8 cellular contexts compared by ENCODE assay signal in the genomic region with DNA sequence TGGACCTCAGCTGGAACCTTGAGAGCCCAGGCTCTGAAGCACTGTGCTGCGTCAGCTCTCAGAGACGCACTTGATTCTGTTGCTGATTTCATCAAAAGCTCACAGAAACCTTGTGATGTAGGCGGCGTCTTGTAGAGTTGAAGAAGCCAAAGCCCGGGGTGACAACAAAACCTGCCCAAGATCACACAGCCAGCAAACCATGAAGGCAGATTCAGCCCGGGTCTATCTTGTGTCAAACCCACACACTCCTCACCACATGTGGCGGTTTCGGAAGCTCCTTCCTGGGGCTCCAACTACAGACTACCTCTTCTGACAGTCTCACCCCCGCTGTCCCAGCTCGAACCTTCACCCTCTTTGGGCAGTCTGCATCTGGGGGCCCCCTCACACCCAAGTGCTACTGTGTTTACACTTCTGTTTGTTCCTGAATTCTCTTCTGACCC. TPM values are rescaled to one million over a fixed set of nuclear protein-coding genes. Genes with fewer than 3 reads are reported as not detected.
DNase-seq lines count a peak whose midpoint lies in the region; ATAC-seq, FAIRE-seq and TF ChIP-seq lines count a peak whose summit lies in the region.

No MANE protein-coding gene starts in this region.

- ATAC-seq in HG03354 (IDR thresholded peaks at IDR 0.05; ENCODE audit: poor library complexity, severe bottlenecking, unreplicated experiment) (peak; percentile 40), SK-N-SH treated with all-trans-retinoic acid at 6 μM for 48 hours (no peak)

- H3K9me3 ChIP-seq in parathyroid adenoma (ENCODE audit: control insufficient read depth, low read length) = no peaks in the 10 kb centered on the region
- no peaks in the 10 kb centered on the region for H3K9me3 ChIP-seq in esophagus squamous epithelium

- H3K27me3 ChIP-seq in parathyroid adenoma (ENCODE audit: control insufficient read depth, insufficient read depth, low read length) (no peaks in the 10 kb centered on the region), esophagus squamous epithelium (no peaks in the 10 kb centered on the region)

- H3K27ac ChIP-seq in parathyroid adenoma = no peak overlapping the region
- peak overlapping the region in 2 of 4 donors; percentile 7 to 59 for H3K27ac ChIP-seq in esophagus squamous epithelium

- H3K4me3 ChIP-seq in parathyroid adenoma (ENCODE audit: low read depth, low read length) (no peak overlapping the region), foreskin fibroblast (ENCODE audit: low read depth in 1 of 2, low read length in 2 of 2) (no peak overlapping the region), esophagus squamous epithelium (no peak overlapping the region)

- H3K79me2 ChIP-seq in parathyroid adenoma = no peaks in the 10 kb centered on the region

- TF ChIP-seq CTCF in parathyroid adenoma (IDR thresholded peaks at IDR 0.05) (no peak), foreskin fibroblast (IDR thresholded peaks at IDR 0.05; ENCODE audit: low read depth, low read length) (no peak), esophagus squamous epithelium (IDR thresholded peaks at IDR 0.05) (no peak)

- DNase-seq in GM19239 (ENCODE audit: insufficient read length, low spot score) (no peak), NCI-H128 (lab: John Stamatoyannopoulos, UW; ENCODE audit: unreplicated experiment) (no peak), foreskin fibroblast (no peak), esophagus squamous epithelium (lab: John Stamatoyannopoulos, UW) (no peak)
- peak; percentile 57 for DNase-seq in activated CD8-positive, alpha-beta memory T cell treated with anti-CD3 and anti-CD28 coated beads, Interleukin-2, amount 50 U/mL, for 24 hours (ENCODE audit: extremely low read depth)

- H3K36me3 ChIP-seq in parathyroid adenoma (ENCODE audit: control insufficient read depth, insufficient read depth, low read length) (no peaks in the 10 kb centered on the region), esophagus squamous epithelium (no peaks in the 10 kb centered on the region)

- peak overlapping the region; percentile 38 for H2AFZ ChIP-seq in parathyroid adenoma

- H3K4me2 ChIP-seq in parathyroid adenoma (ENCODE audit: low read length) = no peak overlapping the region

- intact Hi-C loops in esophagus squamous epithelium (cut with DNase I) = no loop called here

- no peak overlapping the region for H3K9ac ChIP-seq in parathyroid adenoma

- 53 to 74% methylated on average over 5 to 6 of the region's 10 CpGs for WGBS in esophagus squamous epithelium, 2 donors

- TF ChIP-seq POLR2A in esophagus squamous epithelium (IDR thresholded peaks at IDR 0.05) = no peak

- no peaks in the 10 kb centered on the region for H3K4me1 ChIP-seq in parathyroid adenoma
- H3K4me1 ChIP-seq in esophagus squamous epithelium = peaks cover 4 to 72% (median 15%) of the 10 kb centered on the region in 3 donors

- FAIRE-seq in GM19239 (lab: Jason Lieb, UNC) = peak; percentile 92

TF ChIP-seq in SK-N-SH treated with all-trans-retinoic acid at 6 μM for 48 hours, 23 proteins besides CTCF, POLR2A, EP300 and RAD21:
- TF ChIP-seq ZNF565 (CRISPR knock-in tag; conservative IDR thresholded peaks at IDR 0.05; ENCODE audit: low read depth) (no peak), TSHZ2 (CRISPR knock-in tag; IDR thresholded peaks at IDR 0.05) (no peak), ARNTL (CRISPR knock-in tag; IDR thresholded peaks at IDR 0.05; ENCODE audit: borderline replicate concordance, low read depth) (no peak), ZNF8 (CRISPR knock-in tag; IDR thresholded peaks at IDR 0.05) (no peak), TCF4 (CRISPR knock-in tag; IDR thresholded peaks at IDR 0.05; ENCODE audit: borderline replicate concordance) (no peak), BACH2 (CRISPR knock-in tag; IDR thresholded peaks at IDR 0.05; ENCODE audit: borderline replicate concordance) (no peak), ZNF70 (CRISPR knock-in tag; IDR thresholded peaks at IDR 0.05) (no peak), ISL1 (CRISPR knock-in tag; IDR thresholded peaks at IDR 0.05) (no peak), ESRRG (CRISPR knock-in tag; IDR thresholded peaks at IDR 0.05) (no peak), ZFP30 (CRISPR knock-in tag; IDR thresholded peaks at IDR 0.05) (no peak), OSR1 (CRISPR knock-in tag; IDR thresholded peaks at IDR 0.05) (no peak), POU6F1 (CRISPR knock-in tag; IDR thresholded peaks at IDR 0.05; ENCODE audit: borderline replicate concordance, low read depth) (no peak), GLIS3 (CRISPR knock-in tag; IDR thresholded peaks at IDR 0.05) (no peak), TOX (CRISPR knock-in tag; IDR thresholded peaks at IDR 0.05; ENCODE audit: borderline replicate concordance) (no peak), PATZ1 (CRISPR knock-in tag; IDR thresholded peaks at IDR 0.05; ENCODE audit: borderline replicate concordance) (no peak), PPARA (CRISPR knock-in tag; IDR thresholded peaks at IDR 0.05; ENCODE audit: borderline replicate concordance) (no peak)

RNA-seq across cellular contexts. Expression of gene TENT5C, which starts 50.4 kb away (rescaled TPM):
- total RNA-seq in esophagus squamous epithelium = 1 to 10 TPM in 2 of 4 donors, under 1 TPM in 2; 0.27 to 2.8 (median 1.3) TPM
